Comparison of ENCODE assay signal across 1 cellular context in the genomic region with DNA sequence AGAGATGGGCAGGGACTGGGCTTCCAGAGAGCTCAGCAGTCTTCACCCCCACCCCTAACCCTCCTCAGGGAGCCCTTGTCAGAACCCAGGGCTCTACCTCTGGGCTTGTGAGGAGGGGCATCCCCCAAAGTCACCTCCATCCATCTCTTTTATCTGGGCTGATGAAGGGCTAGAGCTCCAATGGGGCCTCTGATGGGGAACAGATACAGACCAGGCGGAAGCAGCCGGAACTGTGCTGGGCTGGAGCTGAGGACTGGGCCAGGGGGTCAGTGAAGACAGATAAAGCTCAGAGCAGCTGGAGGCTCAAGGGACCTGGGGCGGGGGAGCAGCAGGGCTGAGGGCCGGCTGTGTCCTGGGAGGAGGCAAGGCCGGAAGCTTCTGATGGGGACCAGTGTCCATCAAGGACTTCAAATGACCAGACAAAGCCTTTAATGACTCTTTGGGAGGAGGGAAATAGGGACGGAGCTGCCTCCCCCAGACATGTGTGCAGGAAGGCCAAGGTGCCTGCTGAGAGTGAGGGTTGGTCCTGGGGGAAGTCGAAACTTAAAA.
A peak's percentile ranks its signal among the peaks of the same experiment; 100 is the strongest.
TF ChIP-seq lines count a peak whose summit lies in the region.

No MANE protein-coding gene starts in this region.

TF ChIP-seq in K562, 482 proteins besides CTCF, POLR2A, EP300 and RAD21 (continues in another document):
- TF ChIP-seq, protein P1, sequence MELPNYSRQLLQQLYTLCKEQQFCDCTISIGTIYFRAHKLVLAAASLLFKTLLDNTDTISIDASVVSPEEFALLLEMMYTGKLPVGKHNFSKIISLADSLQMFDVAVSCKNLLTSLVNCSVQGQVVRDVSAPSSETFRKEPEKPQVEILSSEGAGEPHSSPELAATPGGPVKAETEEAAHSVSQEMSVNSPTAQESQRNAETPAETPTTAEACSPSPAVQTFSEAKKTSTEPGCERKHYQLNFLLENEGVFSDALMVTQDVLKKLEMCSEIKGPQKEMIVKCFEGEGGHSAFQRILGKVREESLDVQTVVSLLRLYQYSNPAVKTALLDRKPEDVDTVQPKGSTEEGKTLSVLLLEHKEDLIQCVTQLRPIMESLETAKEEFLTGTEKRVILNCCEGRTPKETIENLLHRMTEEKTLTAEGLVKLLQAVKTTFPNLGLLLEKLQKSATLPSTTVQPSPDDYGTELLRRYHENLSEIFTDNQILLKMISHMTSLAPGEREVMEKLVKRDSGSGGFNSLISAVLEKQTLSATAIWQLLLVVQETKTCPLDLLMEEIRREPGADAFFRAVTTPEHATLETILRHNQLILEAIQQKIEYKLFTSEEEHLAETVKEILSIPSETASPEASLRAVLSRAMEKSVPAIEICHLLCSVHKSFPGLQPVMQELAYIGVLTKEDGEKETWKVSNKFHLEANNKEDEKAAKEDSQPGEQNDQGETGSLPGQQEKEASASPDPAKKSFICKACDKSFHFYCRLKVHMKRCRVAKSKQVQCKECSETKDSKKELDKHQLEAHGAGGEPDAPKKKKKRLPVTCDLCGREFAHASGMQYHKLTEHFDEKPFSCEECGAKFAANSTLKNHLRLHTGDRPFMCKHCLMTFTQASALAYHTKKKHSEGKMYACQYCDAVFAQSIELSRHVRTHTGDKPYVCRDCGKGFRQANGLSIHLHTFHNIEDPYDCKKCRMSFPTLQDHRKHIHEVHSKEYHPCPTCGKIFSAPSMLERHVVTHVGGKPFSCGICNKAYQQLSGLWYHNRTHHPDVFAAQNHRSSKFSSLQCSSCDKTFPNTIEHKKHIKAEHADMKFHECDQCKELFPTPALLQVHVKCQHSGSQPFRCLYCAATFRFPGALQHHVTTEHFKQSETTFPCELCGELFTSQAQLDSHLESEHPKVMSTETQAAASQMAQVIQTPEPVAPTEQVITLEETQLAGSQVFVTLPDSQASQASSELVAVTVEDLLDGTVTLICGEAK (IDR thresholded peaks at IDR 0.05) = no peak
- TF ChIP-seq, protein P1 (CRISPR knock-in tag; IDR thresholded peaks at IDR 0.05) = no peak
- TF ChIP-seq, protein P2, sequence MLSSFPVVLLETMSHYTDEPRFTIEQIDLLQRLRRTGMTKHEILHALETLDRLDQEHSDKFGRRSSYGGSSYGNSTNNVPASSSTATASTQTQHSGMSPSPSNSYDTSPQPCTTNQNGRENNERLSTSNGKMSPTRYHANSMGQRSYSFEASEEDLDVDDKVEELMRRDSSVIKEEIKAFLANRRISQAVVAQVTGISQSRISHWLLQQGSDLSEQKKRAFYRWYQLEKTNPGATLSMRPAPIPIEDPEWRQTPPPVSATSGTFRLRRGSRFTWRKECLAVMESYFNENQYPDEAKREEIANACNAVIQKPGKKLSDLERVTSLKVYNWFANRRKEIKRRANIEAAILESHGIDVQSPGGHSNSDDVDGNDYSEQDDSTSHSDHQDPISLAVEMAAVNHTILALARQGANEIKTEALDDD (IDR thresholded peaks at IDR 0.05) = no peak
- TF ChIP-seq, protein P3, sequence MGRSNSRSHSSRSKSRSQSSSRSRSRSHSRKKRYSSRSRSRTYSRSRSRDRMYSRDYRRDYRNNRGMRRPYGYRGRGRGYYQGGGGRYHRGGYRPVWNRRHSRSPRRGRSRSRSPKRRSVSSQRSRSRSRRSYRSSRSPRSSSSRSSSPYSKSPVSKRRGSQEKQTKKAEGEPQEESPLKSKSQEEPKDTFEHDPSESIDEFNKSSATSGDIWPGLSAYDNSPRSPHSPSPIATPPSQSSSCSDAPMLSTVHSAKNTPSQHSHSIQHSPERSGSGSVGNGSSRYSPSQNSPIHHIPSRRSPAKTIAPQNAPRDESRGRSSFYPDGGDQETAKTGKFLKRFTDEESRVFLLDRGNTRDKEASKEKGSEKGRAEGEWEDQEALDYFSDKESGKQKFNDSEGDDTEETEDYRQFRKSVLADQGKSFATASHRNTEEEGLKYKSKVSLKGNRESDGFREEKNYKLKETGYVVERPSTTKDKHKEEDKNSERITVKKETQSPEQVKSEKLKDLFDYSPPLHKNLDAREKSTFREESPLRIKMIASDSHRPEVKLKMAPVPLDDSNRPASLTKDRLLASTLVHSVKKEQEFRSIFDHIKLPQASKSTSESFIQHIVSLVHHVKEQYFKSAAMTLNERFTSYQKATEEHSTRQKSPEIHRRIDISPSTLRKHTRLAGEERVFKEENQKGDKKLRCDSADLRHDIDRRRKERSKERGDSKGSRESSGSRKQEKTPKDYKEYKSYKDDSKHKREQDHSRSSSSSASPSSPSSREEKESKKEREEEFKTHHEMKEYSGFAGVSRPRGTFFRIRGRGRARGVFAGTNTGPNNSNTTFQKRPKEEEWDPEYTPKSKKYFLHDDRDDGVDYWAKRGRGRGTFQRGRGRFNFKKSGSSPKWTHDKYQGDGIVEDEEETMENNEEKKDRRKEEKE (IDR thresholded peaks at IDR 0.05; ENCODE audit: borderline replicate concordance in 1 of 2, control insufficient read depth in 1 of 2, low read depth in 2 of 2, low read length in 1 of 2) = no peak
- TF ChIP-seq, protein P4, sequence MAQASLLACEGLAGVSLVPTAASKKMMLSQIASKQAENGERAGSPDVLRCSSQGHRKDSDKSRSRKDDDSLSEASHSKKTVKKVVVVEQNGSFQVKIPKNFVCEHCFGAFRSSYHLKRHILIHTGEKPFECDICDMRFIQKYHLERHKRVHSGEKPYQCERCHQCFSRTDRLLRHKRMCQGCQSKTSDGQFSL (CRISPR knock-in tag; IDR thresholded peaks at IDR 0.05) = no peak
- TF ChIP-seq, protein P4 (tag; IDR thresholded peaks at IDR 0.05) = no peak
- TF ChIP-seq TCF3 (CRISPR knock-in tag; IDR thresholded peaks at IDR 0.05) (peak; percentile 58), GABPA (tag; conservative IDR thresholded peaks at IDR 0.05; ENCODE audit: low read depth) (peak; percentile 69), CBFA2T2 (conservative IDR thresholded peaks at IDR 0.05) (peak; percentile 67), ZNF668 (CRISPR knock-in tag; IDR thresholded peaks at IDR 0.05) (no peak), CBFA2T3 (IDR thresholded peaks at IDR 0.05) (peak; percentile 80), SMAD4 (CRISPR knock-in tag; conservative IDR thresholded peaks at IDR 0.05) (peak; percentile 34; the same call in 1 of the 2 replicates), ETV5 (CRISPR knock-in tag; IDR thresholded peaks at IDR 0.05; ENCODE audit: low read depth) (peak; percentile 21; the same call in 1 of the 2 replicates), CTBP1 (IDR thresholded peaks at IDR 0.05; ENCODE audit: borderline replicate concordance) (0 out of 2 replicates have a peak, but pooled peaks have one; percentile 16), NR3C1 (CRISPR knock-in tag; IDR thresholded peaks at IDR 0.05) (no peak), TAL1 (IDR thresholded peaks at IDR 0.05) (peak; percentile 53; the same call in 1 of the 2 replicates)
- TF ChIP-seq, protein P5, sequence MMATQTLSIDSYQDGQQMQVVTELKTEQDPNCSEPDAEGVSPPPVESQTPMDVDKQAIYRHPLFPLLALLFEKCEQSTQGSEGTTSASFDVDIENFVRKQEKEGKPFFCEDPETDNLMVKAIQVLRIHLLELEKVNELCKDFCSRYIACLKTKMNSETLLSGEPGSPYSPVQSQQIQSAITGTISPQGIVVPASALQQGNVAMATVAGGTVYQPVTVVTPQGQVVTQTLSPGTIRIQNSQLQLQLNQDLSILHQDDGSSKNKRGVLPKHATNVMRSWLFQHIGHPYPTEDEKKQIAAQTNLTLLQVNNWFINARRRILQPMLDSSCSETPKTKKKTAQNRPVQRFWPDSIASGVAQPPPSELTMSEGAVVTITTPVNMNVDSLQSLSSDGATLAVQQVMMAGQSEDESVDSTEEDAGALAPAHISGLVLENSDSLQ (IDR thresholded peaks at IDR 0.05) = peak; percentile 81
- TF ChIP-seq, protein P6, sequence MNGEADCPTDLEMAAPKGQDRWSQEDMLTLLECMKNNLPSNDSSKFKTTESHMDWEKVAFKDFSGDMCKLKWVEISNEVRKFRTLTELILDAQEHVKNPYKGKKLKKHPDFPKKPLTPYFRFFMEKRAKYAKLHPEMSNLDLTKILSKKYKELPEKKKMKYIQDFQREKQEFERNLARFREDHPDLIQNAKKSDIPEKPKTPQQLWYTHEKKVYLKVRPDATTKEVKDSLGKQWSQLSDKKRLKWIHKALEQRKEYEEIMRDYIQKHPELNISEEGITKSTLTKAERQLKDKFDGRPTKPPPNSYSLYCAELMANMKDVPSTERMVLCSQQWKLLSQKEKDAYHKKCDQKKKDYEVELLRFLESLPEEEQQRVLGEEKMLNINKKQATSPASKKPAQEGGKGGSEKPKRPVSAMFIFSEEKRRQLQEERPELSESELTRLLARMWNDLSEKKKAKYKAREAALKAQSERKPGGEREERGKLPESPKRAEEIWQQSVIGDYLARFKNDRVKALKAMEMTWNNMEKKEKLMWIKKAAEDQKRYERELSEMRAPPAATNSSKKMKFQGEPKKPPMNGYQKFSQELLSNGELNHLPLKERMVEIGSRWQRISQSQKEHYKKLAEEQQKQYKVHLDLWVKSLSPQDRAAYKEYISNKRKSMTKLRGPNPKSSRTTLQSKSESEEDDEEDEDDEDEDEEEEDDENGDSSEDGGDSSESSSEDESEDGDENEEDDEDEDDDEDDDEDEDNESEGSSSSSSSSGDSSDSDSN (IDR thresholded peaks at IDR 0.05; ENCODE audit: borderline replicate concordance in 1 of 2, low read depth in 2 of 2, low read length in 2 of 2) = 0 out of 4 replicates have a peak, but pooled peaks of 1 of the 2 experiments have one; percentile 36
- TF ChIP-seq, protein P7, sequence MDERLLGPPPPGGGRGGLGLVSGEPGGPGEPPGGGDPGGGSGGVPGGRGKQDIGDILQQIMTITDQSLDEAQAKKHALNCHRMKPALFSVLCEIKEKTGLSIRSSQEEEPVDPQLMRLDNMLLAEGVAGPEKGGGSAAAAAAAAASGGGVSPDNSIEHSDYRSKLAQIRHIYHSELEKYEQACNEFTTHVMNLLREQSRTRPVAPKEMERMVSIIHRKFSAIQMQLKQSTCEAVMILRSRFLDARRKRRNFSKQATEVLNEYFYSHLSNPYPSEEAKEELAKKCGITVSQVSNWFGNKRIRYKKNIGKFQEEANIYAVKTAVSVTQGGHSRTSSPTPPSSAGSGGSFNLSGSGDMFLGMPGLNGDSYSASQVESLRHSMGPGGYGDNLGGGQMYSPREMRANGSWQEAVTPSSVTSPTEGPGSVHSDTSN (CRISPR knock-in tag; IDR thresholded peaks at IDR 0.05; ENCODE audit: low read depth) = no peak
- TF ChIP-seq, protein P7 (tag; conservative IDR thresholded peaks at IDR 0.05; ENCODE audit: low read depth) = peak; percentile 39
- TF ChIP-seq, protein P8, sequence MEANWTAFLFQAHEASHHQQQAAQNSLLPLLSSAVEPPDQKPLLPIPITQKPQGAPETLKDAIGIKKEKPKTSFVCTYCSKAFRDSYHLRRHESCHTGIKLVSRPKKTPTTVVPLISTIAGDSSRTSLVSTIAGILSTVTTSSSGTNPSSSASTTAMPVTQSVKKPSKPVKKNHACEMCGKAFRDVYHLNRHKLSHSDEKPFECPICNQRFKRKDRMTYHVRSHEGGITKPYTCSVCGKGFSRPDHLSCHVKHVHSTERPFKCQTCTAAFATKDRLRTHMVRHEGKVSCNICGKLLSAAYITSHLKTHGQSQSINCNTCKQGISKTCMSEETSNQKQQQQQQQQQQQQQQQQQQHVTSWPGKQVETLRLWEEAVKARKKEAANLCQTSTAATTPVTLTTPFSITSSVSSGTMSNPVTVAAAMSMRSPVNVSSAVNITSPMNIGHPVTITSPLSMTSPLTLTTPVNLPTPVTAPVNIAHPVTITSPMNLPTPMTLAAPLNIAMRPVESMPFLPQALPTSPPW (CRISPR knock-in tag; IDR thresholded peaks at IDR 0.05) = peak; percentile 63
- TF ChIP-seq, protein P9, sequence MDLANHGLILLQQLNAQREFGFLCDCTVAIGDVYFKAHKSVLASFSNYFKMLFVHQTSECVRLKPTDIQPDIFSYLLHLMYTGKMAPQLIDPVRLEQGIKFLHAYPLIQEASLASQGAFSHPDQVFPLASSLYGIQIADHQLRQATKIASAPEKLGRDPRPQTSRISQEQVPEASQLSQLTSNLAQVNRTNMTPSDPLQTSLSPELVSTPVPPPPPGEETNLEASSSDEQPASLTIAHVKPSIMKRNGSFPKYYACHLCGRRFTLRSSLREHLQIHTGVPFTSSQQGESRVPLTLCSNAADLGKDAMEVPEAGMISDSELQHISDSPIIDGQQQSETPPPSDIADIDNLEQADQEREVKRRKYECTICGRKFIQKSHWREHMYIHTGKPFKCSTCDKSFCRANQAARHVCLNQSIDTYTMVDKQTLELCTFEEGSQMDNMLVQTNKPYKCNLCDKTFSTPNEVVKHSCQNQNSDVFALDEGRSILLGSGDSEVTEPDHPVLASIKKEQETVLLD (IDR thresholded peaks at IDR 0.05) = no peak
- TF ChIP-seq, protein P10, sequence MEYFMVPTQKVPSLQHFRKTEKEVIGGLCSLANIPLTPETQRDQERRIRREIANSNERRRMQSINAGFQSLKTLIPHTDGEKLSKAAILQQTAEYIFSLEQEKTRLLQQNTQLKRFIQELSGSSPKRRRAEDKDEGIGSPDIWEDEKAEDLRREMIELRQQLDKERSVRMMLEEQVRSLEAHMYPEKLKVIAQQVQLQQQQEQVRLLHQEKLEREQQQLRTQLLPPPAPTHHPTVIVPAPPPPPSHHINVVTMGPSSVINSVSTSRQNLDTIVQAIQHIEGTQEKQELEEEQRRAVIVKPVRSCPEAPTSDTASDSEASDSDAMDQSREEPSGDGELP (CRISPR knock-in tag; IDR thresholded peaks at IDR 0.05; ENCODE audit: borderline replicate concordance) = peak; percentile 87; the same call in 1 of the 2 replicates
